17 cellular contexts compared by ENCODE assay signal in genomic region chr11:11672764-11673163, GRCh38. TPM values are rescaled to one million over a fixed set of nuclear protein-coding genes. Genes with fewer than 3 reads are reported as not detected.
A peak's percentile ranks its signal among the peaks of the same experiment; 100 is the strongest.
DNase-seq lines count a peak whose midpoint lies in the region; ATAC-seq and TF ChIP-seq lines count a peak whose summit lies in the region.
"Had no signal": no experiment of that assay in that cellular context is flagged by ENCODE, and none has a peak within 500 bp of the region (broad histone marks: within the 10 kb centered on the region; RNA-seq: fewer than 3 reads in every experiment).

No MANE protein-coding gene starts in this region.

- TF ChIP-seq CTCF in heart left ventricle (IDR thresholded peaks at IDR 0.05), result no peak
- no peak for TF ChIP-seq CTCF in testis (IDR thresholded peaks at IDR 0.05)

- intact Hi-C loops in left cardiac atrium (cut with DNase I) (no loop called here), heart left ventricle (cut with DNase I) (no loop called here), testis (cut with DNase I; ENCODE audit: low total_unique reads) (no loop called here)

- H3K36me3 ChIP-seq in heart left ventricle (no peaks in the 10 kb centered on the region), testis (ENCODE audit: low read depth, missing control alignments) (no peaks in the 10 kb centered on the region)
- H3K36me3 ChIP-seq: BLaER1 treated with 17β-estradiol and CSF1 and Interleukin-3, amounts not matched to agents 10 nM and 100 nM had no signal

- H3K4me1 ChIP-seq in heart left ventricle (peaks cover 0 to 16% (median 0%) of the 10 kb centered on the region in 12 donors), testis (no peaks in the 10 kb centered on the region)
- H3K4me1 ChIP-seq: BLaER1 treated with 17β-estradiol and CSF1 and Interleukin-3, amounts not matched to agents 10 nM and 100 nM had no signal

- ATAC-seq in left cardiac atrium, result peak; percentile 50 to 95
- ATAC-seq in heart left ventricle, result no peak
- ATAC-seq in HG02938 (IDR thresholded peaks at IDR 0.05; ENCODE audit: unreplicated experiment), result no peak
- ATAC-seq in HG03342 (IDR thresholded peaks at IDR 0.05; ENCODE audit: unreplicated experiment), result no peak

- DNase-seq in left cardiac atrium (peak; percentile 33), heart left ventricle (no peak), caudate nucleus (lab: John Stamatoyannopoulos, UW) (peak in 41 of 61 donors; percentile 8 to 95 (median 56)), iPS-NIHi7 (ENCODE audit: extremely low spot score) (peak; percentile 21), testis (peak; percentile 24), HPDE6-E6E7 (ENCODE audit: extremely low spot score) (no peak)
- DNase-seq: AML-193; CD4-positive, CD25-positive, alpha-beta regulatory T cell; DMS153; DND-41; GF-D8; GM23248; H9 had no signal

- H3K4me3 ChIP-seq in heart left ventricle, result no peak overlapping the region
- no peak overlapping the region for H3K4me3 ChIP-seq in testis
- H3K4me3 ChIP-seq: BLaER1 treated with 17β-estradiol and CSF1 and Interleukin-3, amounts not matched to agents 10 nM and 100 nM; GM23248 had no signal

- H3K27me3 ChIP-seq in heart left ventricle (no peaks in the 10 kb centered on the region), testis (no peaks in the 10 kb centered on the region)
- H3K27me3 ChIP-seq: BLaER1 treated with 17β-estradiol and CSF1 and Interleukin-3, amounts not matched to agents 10 nM and 100 nM had no signal

- WGBS in heart left ventricle, 4 donors, result 67 to 84% (median 76%) methylated on average over 9 of the region's 9 CpGs
- 63 to 67% methylated on average over 9 of the region's 9 CpGs for WGBS in testis, 2 donors

- H3K9me3 ChIP-seq in heart left ventricle (no peaks in the 10 kb centered on the region), testis (no peaks in the 10 kb centered on the region)
- H3K9me3 ChIP-seq: BLaER1 treated with 17β-estradiol and CSF1 and Interleukin-3, amounts not matched to agents 10 nM and 100 nM had no signal

- TF ChIP-seq POLR2A in heart left ventricle (IDR thresholded peaks at IDR 0.05), result no peak
- TF ChIP-seq POLR2A in testis (IDR thresholded peaks at IDR 0.05), result no peak

- H3K27ac ChIP-seq in heart left ventricle, result no peak overlapping the region
- no peak overlapping the region for H3K27ac ChIP-seq in caudate nucleus (ENCODE audit: low read depth, low read length)
- no peak overlapping the region for H3K27ac ChIP-seq in testis
- H3K27ac ChIP-seq: 22Rv1; BLaER1 treated with 17β-estradiol and CSF1 and Interleukin-3, amounts not matched to agents 10 nM and 100 nM; GM23248 had no signal

RNA-seq across cellular contexts. Expression of gene GALNT18, which starts 51.0 kb away (rescaled TPM):
- total RNA-seq in left cardiac atrium (10 to 100 TPM; 20.1 to 21.5 TPM), heart left ventricle (10 to 100 TPM; 10.5 to 31.8 (median 17.3) TPM), testis (100 to 1,000 TPM in 1 of 2 donors, 10 to 100 TPM in 1; 73.9 to 106 TPM)
- polyA plus RNA-seq in heart left ventricle (10 to 100 TPM in 1 of 2 donors, 1 to 10 TPM in 1; 9.0 to 29.4 TPM), testis (ENCODE audit: insufficient read depth, low read depth, low replicate concordance) (39.2 TPM)
- total RNA-seq: CD4-positive, CD25-positive, alpha-beta regulatory T cell had no signal

Comparison
In these comparisons a context has a peak if more than half of its experiments do, and no peak if none do; other contexts are left out.
1. ATAC-seq: peak in left cardiac atrium (2 of 2); none in heart left ventricle (0 of 4), HG02938 (single experiment) and HG03342 (single experiment).
2. DNase-seq: peak in left cardiac atrium (single experiment), caudate nucleus (41 of 61), iPS-NIHi7 (single experiment) and testis (single experiment); none in heart left ventricle (0 of 5) and HPDE6-E6E7 (single experiment).